24 cellular contexts compared by ENCODE assay signal in the genomic region with DNA sequence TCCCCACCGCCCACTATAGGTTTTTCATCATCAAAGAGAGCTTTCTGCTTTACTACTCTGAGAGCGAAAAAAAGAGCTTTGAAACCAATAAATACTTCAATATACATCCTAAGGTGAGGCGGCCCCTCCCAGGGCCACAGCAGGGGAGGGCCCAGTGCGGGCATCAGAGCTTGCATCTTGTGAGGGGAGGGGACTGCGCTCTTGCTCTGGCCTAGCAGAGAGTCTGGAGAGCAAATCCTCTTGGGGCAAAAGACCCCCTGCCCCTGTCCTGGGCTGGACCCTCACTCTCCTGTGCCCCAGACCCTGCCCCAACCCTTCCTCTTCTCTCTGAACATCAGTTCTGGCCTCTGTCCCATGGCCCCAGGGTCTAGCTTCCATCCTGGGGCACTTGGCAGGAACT. TPM values are rescaled to one million over a fixed set of nuclear protein-coding genes. Genes with fewer than 3 reads are reported as not detected.
DNase-seq lines count a peak whose midpoint lies in the region; ATAC-seq and TF ChIP-seq lines count a peak whose summit lies in the region.
"Had no signal": no experiment of that assay in that cellular context is flagged by ENCODE, and none has a peak within 500 bp of the region (broad histone marks: within the 10 kb centered on the region; RNA-seq: fewer than 3 reads in every experiment).

No MANE protein-coding gene starts in this region.

- no peaks in the 10 kb centered on the region for H3K9me3 Mint-ChIP-seq in activated naive CD8-positive, alpha-beta T cell treated with anti-CD3 and anti-CD28 coated beads, Interleukin-2, amount 50 U/mL, for 24 hours
- H3K9me3 Mint-ChIP-seq: CD4-positive, alpha-beta T cell; H9 had no signal

- no peaks in the 10 kb centered on the region for H3K27me3 Mint-ChIP-seq in activated naive CD8-positive, alpha-beta T cell treated with anti-CD3 and anti-CD28 coated beads, Interleukin-2, amount 50 U/mL, for 24 hours
- H3K27me3 Mint-ChIP-seq in T-helper 17 cell = peaks cover 48% of the 10 kb centered on the region

- no peaks in the 10 kb centered on the region for H3K4me1 Mint-ChIP-seq in activated naive CD8-positive, alpha-beta T cell treated with anti-CD3 and anti-CD28 coated beads, Interleukin-2, amount 50 U/mL, for 24 hours
- peaks cover 3% of the 10 kb centered on the region for H3K4me1 Mint-ChIP-seq in T-helper 17 cell
- H3K4me1 Mint-ChIP-seq: CD14-positive monocyte had no signal

- H3K36me3 ChIP-seq in RWPE2 (ENCODE audit: low read depth) (no peaks in the 10 kb centered on the region), spleen (no peaks in the 10 kb centered on the region)
- H3K36me3 ChIP-seq: BE2C; BLaER1 treated with 17β-estradiol and CSF1 and Interleukin-3, amounts not matched to agents 10 nM and 100 nM had no signal

- 85 to 97% (median 89%) methylated on average over 5 of the region's 5 CpGs for WGBS in spleen, 5 donors

- H3K4me3 ChIP-seq in RWPE2 (ENCODE audit: severe bottlenecking) (no peak overlapping the region), dorsolateral prefrontal cortex (no peak overlapping the region), spleen (no peak overlapping the region)
- H3K4me3 ChIP-seq: A549; BLaER1 treated with 17β-estradiol and CSF1 and Interleukin-3, amounts not matched to agents 10 nM and 100 nM; GM12878; GM23248 had no signal

- no peaks in the 10 kb centered on the region for H3K27me3 ChIP-seq in RWPE2 (ENCODE audit: insufficient read depth, poor library complexity, severe bottlenecking)
- H3K27me3 ChIP-seq in dorsolateral prefrontal cortex = peaks cover 0 to 5% (median 0%) of the 10 kb centered on the region in 45 donors
- H3K27me3 ChIP-seq in spleen (replicated peaks in 1 of 7) = peaks cover 0 to 35% (median 0%) of the 10 kb centered on the region in 7 donors
- H3K27me3 ChIP-seq: BE2C; BLaER1 treated with 17β-estradiol and CSF1 and Interleukin-3, amounts not matched to agents 10 nM and 100 nM had no signal

- H3K27ac ChIP-seq in RWPE2 (ENCODE audit: poor library complexity, severe bottlenecking) = no peak overlapping the region
- peak overlapping the region in 44 of 59 donors; percentile 12 to 88 (median 69) for H3K27ac ChIP-seq in dorsolateral prefrontal cortex
- no peak overlapping the region for H3K27ac ChIP-seq in spleen
- H3K27ac ChIP-seq: A549; BLaER1 treated with 17β-estradiol and CSF1 and Interleukin-3, amounts not matched to agents 10 nM and 100 nM; GM23248 had no signal

- no peaks in the 10 kb centered on the region for H3K36me3 Mint-ChIP-seq in activated naive CD8-positive, alpha-beta T cell treated with anti-CD3 and anti-CD28 coated beads, Interleukin-2, amount 50 U/mL, for 24 hours (ENCODE audit: low read depth)
- peaks cover 4% of the 10 kb centered on the region for H3K36me3 Mint-ChIP-seq in T-helper 17 cell (ENCODE audit: low read depth)
- H3K36me3 Mint-ChIP-seq: CD14-positive monocyte had no signal

- no peak overlapping the region for H3K4me3 Mint-ChIP-seq in activated naive CD8-positive, alpha-beta T cell treated with anti-CD3 and anti-CD28 coated beads, Interleukin-2, amount 50 U/mL, for 24 hours
- no peak overlapping the region for H3K4me3 Mint-ChIP-seq in T-helper 17 cell
- H3K4me3 Mint-ChIP-seq: CD14-positive monocyte; CD4-positive, alpha-beta T cell; H9 had no signal

- intact Hi-C loops in dorsolateral prefrontal cortex (cut with DNase I) (no loop called here), spleen (cut with DNase I; ENCODE audit: low total_unique reads) (no loop called here)

- no peak for TF ChIP-seq POLR2A in spleen (IDR thresholded peaks at IDR 0.05)

- no peak for ATAC-seq in RWPE2 (ENCODE audit: low read depth)
- ATAC-seq in activated naive CD8-positive, alpha-beta T cell treated with anti-CD3 and anti-CD28 coated beads, Interleukin-2, amount 50 U/mL, for 24 hours = no peak
- ATAC-seq in T-helper 17 cell = no peak
- ATAC-seq: A549, GM12878, HCT116 had no signal

- no peak overlapping the region for H3K27ac Mint-ChIP-seq in activated naive CD8-positive, alpha-beta T cell treated with anti-CD3 and anti-CD28 coated beads, Interleukin-2, amount 50 U/mL, for 24 hours
- no peak overlapping the region for H3K27ac Mint-ChIP-seq in T-helper 17 cell
- H3K27ac Mint-ChIP-seq: CD14-positive monocyte; CD4-positive, alpha-beta T cell; H9 had no signal

- TF ChIP-seq CTCF in RWPE2 (IDR thresholded peaks at IDR 0.05; ENCODE audit: poor library complexity, severe bottlenecking) = no peak
- no peak for TF ChIP-seq CTCF in dorsolateral prefrontal cortex (IDR thresholded peaks at IDR 0.05 in 54 of 56, conservative IDR thresholded peaks at IDR 0.05 in 2 of 56; ENCODE audit: low read depth in 1 of 56, partially characterized antibody in 56 of 56)
- TF ChIP-seq CTCF in spleen (IDR thresholded peaks at IDR 0.05 in 8 of 11, conservative IDR thresholded peaks at IDR 0.05 in 3 of 11) = no peak

- H3K4me1 ChIP-seq in RWPE2 (ENCODE audit: insufficient read depth, poor library complexity, severe bottlenecking) (no peaks in the 10 kb centered on the region), spleen (no peaks in the 10 kb centered on the region)
- H3K4me1 ChIP-seq: A549; BE2C; BLaER1 treated with 17β-estradiol and CSF1 and Interleukin-3, amounts not matched to agents 10 nM and 100 nM had no signal

- DNase-seq in D341Med (ENCODE audit: low spot score) (peak; percentile 14), RWPE2 (ENCODE audit: low spot score) (peak; percentile 44), dorsolateral prefrontal cortex (no peak), spleen (peak; percentile 45), EL (no peak), T-helper 17 cell (no peak)
- no peak for DNase-seq in activated naive CD8-positive, alpha-beta T cell treated with anti-CD3 and anti-CD28 coated beads, Interleukin-2, amount 50 U/mL, for 24 hours
- no peak for DNase-seq in stimulated activated CD4-positive, alpha-beta T cell treated with anti-CD3 and anti-CD28 coated beads, Interleukin-1b, Interleukin-23, amount 100 ng/mL, for 48 hours
- DNase-seq: 8988T; ACHN; AML-193; BE2C; Calu3; CD4-positive, alpha-beta T cell; DMS153; DND-41; GDM1; GM23248; H9 had no signal

- H3K9me3 ChIP-seq in RWPE2 (ENCODE audit: severe bottlenecking) (no peaks in the 10 kb centered on the region), spleen (no peaks in the 10 kb centered on the region), T-helper 17 cell (ENCODE audit: control insufficient read depth, low read length, poor library complexity, severe bottlenecking) (no peaks in the 10 kb centered on the region)
- H3K9me3 ChIP-seq: A549; BE2C; BLaER1 treated with 17β-estradiol and CSF1 and Interleukin-3, amounts not matched to agents 10 nM and 100 nM had no signal

RNA-seq across cellular contexts. Expression of a gene that starts 15.6 kb away (rescaled TPM):
- total RNA-seq in dorsolateral prefrontal cortex (1 to 10 TPM in 118 of 120 experiments, under 1 TPM in 2; 0.76 to 6.0 (median 2.6) TPM), spleen (under 1 TPM in 6 of 7 donors, not detected in 1; 0.07 to 0.46 (median 0.22) TPM), T-helper 17 cell (under 1 TPM; 0.70 to 0.99 TPM)
- under 1 TPM; 0.06 to 0.17 (median 0.09) TPM for polyA plus RNA-seq in spleen
- total RNA-seq: GM23248 had no signal
- polyA plus RNA-seq: CD14-positive monocyte, GM23248 had no signal

Comparison
In these comparisons a context has a peak if more than half of its experiments do, and no peak if none do; other contexts are left out.
1. DNase-seq: peak in D341Med (single experiment), RWPE2 (single experiment) and spleen (single experiment); none in dorsolateral prefrontal cortex (0 of 10), activated naive CD8-positive, alpha-beta T cell treated with anti-CD3 and anti-CD28 coated beads, Interleukin-2, amount 50 U/mL, for 24 hours (single experiment), EL (single experiment), stimulated activated CD4-positive, alpha-beta T cell treated with anti-CD3 and anti-CD28 coated beads, Interleukin-1b, Interleukin-23, amount 100 ng/mL, for 48 hours (single experiment) and T-helper 17 cell (0 of 3).
2. H3K27ac ChIP-seq: peak in dorsolateral prefrontal cortex (44 of 59); none in RWPE2 (single experiment) and spleen (0 of 8).